Comparison of ENCODE assay signal across 1 cellular context in the genomic region with DNA sequence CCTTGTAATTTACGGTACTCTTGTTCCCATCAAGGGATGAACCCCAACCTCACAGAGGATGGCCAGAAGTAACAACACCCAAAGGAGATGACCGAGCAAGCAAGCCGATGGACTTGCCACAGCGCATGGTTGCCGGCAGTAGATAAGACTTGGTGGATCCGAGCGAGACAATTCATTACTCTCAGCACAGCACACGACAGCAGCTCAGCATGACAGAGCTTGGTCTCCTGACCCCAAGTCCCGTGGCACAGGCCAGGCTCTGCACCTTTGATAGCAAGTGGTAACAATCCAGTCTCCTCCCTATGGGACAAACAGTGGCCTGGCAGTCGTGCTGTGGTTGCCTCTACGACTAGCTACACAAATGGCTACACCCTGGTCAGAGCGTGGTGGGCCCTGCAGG.
TF ChIP-seq lines count a peak whose summit lies in the region.

No MANE protein-coding gene starts in this region.

TF ChIP-seq in K562, 482 proteins besides CTCF, POLR2A, EP300 and RAD21 (continued from another document):
- TF ChIP-seq MGA (IDR thresholded peaks at IDR 0.05) = peak; percentile 38; the same call in 1 of the 2 replicates
